In genomic region chr19:49838816-49839588, GRCh38 we compare ENCODE assay signal across 1 cellular context.
TF ChIP-seq lines count a peak whose summit lies in the region.

No MANE protein-coding gene starts in this region.

TF ChIP-seq in endothelial cell of umbilical vein, 7 proteins besides CTCF, POLR2A, EP300 and RAD21:
- no peak for TF ChIP-seq MYC (IDR thresholded peaks at IDR 0.05; ENCODE audit: low read depth, low read length)
- TF ChIP-seq POLR2AphosphoS5 (IDR thresholded peaks at IDR 0.05; ENCODE audit: insufficient read depth, low read depth, low read length), result no peak
- no peak for TF ChIP-seq FOS (IDR thresholded peaks at IDR 0.05; ENCODE audit: borderline replicate concordance, insufficient read depth, low read length)
- no peak for TF ChIP-seq JUN (IDR thresholded peaks at IDR 0.05; ENCODE audit: borderline replicate concordance, insufficient read depth, insufficient read length, low read depth)
- no peak for TF ChIP-seq GATA2 (IDR thresholded peaks at IDR 0.05; ENCODE audit: insufficient read depth, insufficient read length, low read depth, low read length)
- no peak for TF ChIP-seq EZH2 (IDR thresholded peaks at IDR 0.05; ENCODE audit: borderline replicate concordance, low read depth, low read length, severe bottlenecking)
- no peak for TF ChIP-seq MAX (IDR thresholded peaks at IDR 0.05; ENCODE audit: insufficient read depth, insufficient read length)
